In the genomic region with DNA sequence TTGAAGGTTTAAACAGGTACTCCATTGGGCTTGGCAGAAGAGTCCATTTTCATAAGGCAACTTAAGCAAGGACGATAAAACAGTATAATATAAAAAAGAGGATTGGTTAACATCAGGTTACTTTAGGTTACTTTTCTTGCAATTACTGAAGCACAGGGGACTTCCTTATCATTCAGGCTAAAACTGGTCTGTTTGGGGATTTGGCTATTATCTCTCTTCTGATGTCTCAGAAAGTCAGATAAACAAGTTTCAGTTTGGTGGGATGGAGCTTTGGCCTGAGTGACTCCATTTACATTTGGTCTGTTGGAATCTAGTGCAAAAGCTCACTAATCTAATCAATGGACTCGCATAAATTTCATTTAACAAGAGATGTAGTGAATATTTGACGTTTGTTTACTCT, we compare ENCODE assay signal across 28 cellular contexts. TPM values are rescaled to one million over a fixed set of nuclear protein-coding genes. Genes with fewer than 3 reads are reported as not detected.
"Had no signal": no experiment of that assay in that cellular context is flagged by ENCODE, and none has a peak within 500 bp of the region (broad histone marks: within the 10 kb centered on the region; RNA-seq: fewer than 3 reads in every experiment).

No MANE protein-coding gene starts in this region.

- H3K36me3 Mint-ChIP-seq: activated naive CD8-positive, alpha-beta T cell had no signal

- H3K36me3 ChIP-seq: adrenal gland, breast epithelium, colonic mucosa, esophagus squamous epithelium, gastrocnemius medialis, tibial artery had no signal

- H3K27ac ChIP-seq: adrenal gland, breast epithelium, colonic mucosa, dorsolateral prefrontal cortex, esophagus squamous epithelium, gastrocnemius medialis, parathyroid adenoma, tibial artery had no signal

- ATAC-seq: activated T-cell treated with anti-CD3 and anti-CD28 coated beads, Interleukin-2, amount 50 U/mL, for 4 hours; gastrocnemius medialis; left ventricle myocardium superior; stimulated activated naive CD8-positive, alpha-beta T cell treated with anti-CD3 and anti-CD28 coated beads, Interleukin-15, amount 100 ng/mL, for 72 hours had no signal

- H3K4me3 Mint-ChIP-seq: activated naive CD8-positive, alpha-beta T cell; activated T-cell treated with anti-CD3 and anti-CD28 coated beads, Interleukin-2, amount 50 U/mL, for 4 hours; nephron progenitor cell; stimulated activated naive CD8-positive, alpha-beta T cell treated with anti-CD3 and anti-CD28 coated beads, Interleukin-15, amount 100 ng/mL, for 72 hours had no signal

- H3K9me3 ChIP-seq: adrenal gland, breast epithelium, colonic mucosa, esophagus squamous epithelium, gastrocnemius medialis, tibial artery had no signal

- H3K27ac Mint-ChIP-seq: activated naive CD8-positive, alpha-beta T cell; activated T-helper 2 cell treated with anti-CD3 and anti-CD28 coated beads, Interferon-gamma antibody, Interleukin-2, Interleukin-4, amounts not matched to agents 10 μg/mL and 5 μg/mL and 100 μg/mL, durations not matched to agents 14 hours and 24 hours and 36 hours; nephron progenitor cell; stimulated activated naive CD8-positive, alpha-beta T cell treated with anti-CD3 and anti-CD28 coated beads, Interleukin-15, amount 100 ng/mL, for 72 hours had no signal

- H3K4me1 ChIP-seq: adrenal gland, breast epithelium, colonic mucosa, esophagus squamous epithelium, gastrocnemius medialis, parathyroid adenoma, tibial artery had no signal

- DNase-seq: activated CD4-positive, alpha-beta T cell treated with anti-CD3 and anti-CD28 coated beads for 4 hours; activated CD4-positive, alpha-beta T cell treated with anti-CD3 and anti-CD28 coated beads, Interleukin-2, amount 50 U/mL, for 48 hours; activated CD4-positive, CD25-positive, alpha-beta regulatory T cell; activated CD8-positive, alpha-beta memory T cell treated with anti-CD3 and anti-CD28 coated beads, Interleukin-2, amount 50 U/mL, for 48 hours; activated naive CD4-positive, alpha-beta T cell; activated T-cell treated with anti-CD3 and anti-CD28 coated beads, Interleukin-2, amount 50 U/mL, for 4 hours; adrenal gland; colonic mucosa; dorsolateral prefrontal cortex; esophagus squamous epithelium; gastrocnemius medialis; head of caudate nucleus; hypothalamus; left ventricle myocardium superior; mammary epithelial cell; nephron progenitor cell; right cardiac atrium; stimulated activated CD4-positive, alpha-beta T cell treated with anti-CD3 and anti-CD28 coated beads, Interleukin-12 subunit alpha, Interleukin-12 subunit beta, amount 100 ng/mL, for 4 hours; stimulated activated CD4-positive, alpha-beta T cell treated with anti-CD3 and anti-CD28 coated beads, Interleukin-4, amount 100 ng/mL, for 4 hours; stimulated activated naive CD8-positive, alpha-beta T cell treated with anti-CD3 and anti-CD28 coated beads, Interleukin-15, amount 100 ng/mL, for 72 hours; tibial artery had no signal

- H3K4me1 Mint-ChIP-seq: nephron progenitor cell had no signal

- H3K4me3 ChIP-seq: adrenal gland, breast epithelium, colonic mucosa, dorsolateral prefrontal cortex, esophagus squamous epithelium, gastrocnemius medialis, tibial artery had no signal

- H3K9me3 Mint-ChIP-seq: activated T-cell treated with anti-CD3 and anti-CD28 coated beads, Interleukin-2, amount 50 U/mL, for 4 hours; activated T-helper 2 cell treated with anti-CD3 and anti-CD28 coated beads, Interferon-gamma antibody, Interleukin-2, Interleukin-4, amounts not matched to agents 10 μg/mL and 5 μg/mL and 100 μg/mL, durations not matched to agents 14 hours and 24 hours and 36 hours; nephron progenitor cell; stimulated activated naive CD8-positive, alpha-beta T cell treated with anti-CD3 and anti-CD28 coated beads, Interleukin-15, amount 100 ng/mL, for 72 hours had no signal

- H3K27me3 ChIP-seq: adrenal gland, breast epithelium, colonic mucosa, esophagus squamous epithelium, gastrocnemius medialis had no signal

RNA-seq across cellular contexts. Expression of gene GAPT, which starts 8.0 kb away (rescaled TPM):
- total RNA-seq: activated CD8-positive, alpha-beta memory T cell treated with anti-CD3 and anti-CD28 coated beads for 36 hours; activated T-cell treated with anti-CD3 and anti-CD28 coated beads, Interleukin-2, amount 50 U/mL, for 4 hours; activated T-helper 2 cell treated with anti-CD3 and anti-CD28 coated beads, Interferon-gamma antibody, Interleukin-2, Interleukin-4, amounts not matched to agents 10 μg/mL and 5 μg/mL and 100 μg/mL, durations not matched to agents 14 hours and 24 hours and 36 hours; mammary epithelial cell; myocyte; pulmonary artery endothelial cell had no signal
- polyA plus RNA-seq: mammary epithelial cell had no signal
